Comparison of ENCODE assay signal across 1 cellular context in the genomic region with DNA sequence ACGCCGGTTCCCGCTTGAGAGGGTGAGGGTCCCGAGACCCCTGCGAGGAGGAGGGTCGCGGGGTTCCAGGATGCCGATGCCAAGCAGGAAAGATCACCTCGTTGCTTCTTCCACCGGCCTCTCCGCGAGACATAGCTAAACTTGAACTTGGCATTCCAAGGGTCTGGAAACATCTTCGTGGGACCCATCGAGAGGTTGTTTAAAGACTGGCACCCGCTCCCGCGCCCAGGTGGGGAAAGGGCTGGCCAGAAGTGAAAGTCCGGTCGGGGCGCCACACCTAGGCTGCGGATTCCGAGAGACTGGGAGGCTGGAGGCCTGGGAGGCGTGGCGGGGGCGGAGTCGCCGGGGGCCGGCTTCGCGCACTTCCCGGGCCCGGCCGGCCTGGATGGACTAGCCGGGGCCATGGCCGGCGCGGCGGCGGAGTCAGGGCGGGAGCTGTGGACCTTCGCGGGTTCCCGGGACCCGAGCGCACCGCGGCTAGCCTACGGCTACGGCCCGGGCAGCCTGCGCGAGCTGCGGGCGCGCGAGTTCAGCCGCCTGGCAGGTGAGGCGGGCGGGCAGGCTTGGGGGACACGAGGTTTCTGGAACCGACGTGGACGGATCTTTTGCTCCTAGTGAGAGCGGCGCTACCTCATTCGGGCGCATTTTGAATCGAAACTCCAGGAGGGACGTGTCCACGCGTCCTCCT.
TF ChIP-seq lines count a peak whose summit lies in the region.

A gene with protein sequence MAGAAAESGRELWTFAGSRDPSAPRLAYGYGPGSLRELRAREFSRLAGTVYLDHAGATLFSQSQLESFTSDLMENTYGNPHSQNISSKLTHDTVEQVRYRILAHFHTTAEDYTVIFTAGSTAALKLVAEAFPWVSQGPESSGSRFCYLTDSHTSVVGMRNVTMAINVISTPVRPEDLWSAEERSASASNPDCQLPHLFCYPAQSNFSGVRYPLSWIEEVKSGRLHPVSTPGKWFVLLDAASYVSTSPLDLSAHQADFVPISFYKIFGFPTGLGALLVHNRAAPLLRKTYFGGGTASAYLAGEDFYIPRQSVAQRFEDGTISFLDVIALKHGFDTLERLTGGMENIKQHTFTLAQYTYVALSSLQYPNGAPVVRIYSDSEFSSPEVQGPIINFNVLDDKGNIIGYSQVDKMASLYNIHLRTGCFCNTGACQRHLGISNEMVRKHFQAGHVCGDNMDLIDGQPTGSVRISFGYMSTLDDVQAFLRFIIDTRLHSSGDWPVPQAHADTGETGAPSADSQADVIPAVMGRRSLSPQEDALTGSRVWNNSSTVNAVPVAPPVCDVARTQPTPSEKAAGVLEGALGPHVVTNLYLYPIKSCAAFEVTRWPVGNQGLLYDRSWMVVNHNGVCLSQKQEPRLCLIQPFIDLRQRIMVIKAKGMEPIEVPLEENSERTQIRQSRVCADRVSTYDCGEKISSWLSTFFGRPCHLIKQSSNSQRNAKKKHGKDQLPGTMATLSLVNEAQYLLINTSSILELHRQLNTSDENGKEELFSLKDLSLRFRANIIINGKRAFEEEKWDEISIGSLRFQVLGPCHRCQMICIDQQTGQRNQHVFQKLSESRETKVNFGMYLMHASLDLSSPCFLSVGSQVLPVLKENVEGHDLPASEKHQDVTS (plus strand): TSS at position 360 of the 688 bp plus-strand sequence. CDS start 43 bp downstream, at position 403.

TF ChIP-seq in K562, 482 proteins besides CTCF, POLR2A, EP300 and RAD21 (continued from another document):
- TF ChIP-seq, protein P1, sequence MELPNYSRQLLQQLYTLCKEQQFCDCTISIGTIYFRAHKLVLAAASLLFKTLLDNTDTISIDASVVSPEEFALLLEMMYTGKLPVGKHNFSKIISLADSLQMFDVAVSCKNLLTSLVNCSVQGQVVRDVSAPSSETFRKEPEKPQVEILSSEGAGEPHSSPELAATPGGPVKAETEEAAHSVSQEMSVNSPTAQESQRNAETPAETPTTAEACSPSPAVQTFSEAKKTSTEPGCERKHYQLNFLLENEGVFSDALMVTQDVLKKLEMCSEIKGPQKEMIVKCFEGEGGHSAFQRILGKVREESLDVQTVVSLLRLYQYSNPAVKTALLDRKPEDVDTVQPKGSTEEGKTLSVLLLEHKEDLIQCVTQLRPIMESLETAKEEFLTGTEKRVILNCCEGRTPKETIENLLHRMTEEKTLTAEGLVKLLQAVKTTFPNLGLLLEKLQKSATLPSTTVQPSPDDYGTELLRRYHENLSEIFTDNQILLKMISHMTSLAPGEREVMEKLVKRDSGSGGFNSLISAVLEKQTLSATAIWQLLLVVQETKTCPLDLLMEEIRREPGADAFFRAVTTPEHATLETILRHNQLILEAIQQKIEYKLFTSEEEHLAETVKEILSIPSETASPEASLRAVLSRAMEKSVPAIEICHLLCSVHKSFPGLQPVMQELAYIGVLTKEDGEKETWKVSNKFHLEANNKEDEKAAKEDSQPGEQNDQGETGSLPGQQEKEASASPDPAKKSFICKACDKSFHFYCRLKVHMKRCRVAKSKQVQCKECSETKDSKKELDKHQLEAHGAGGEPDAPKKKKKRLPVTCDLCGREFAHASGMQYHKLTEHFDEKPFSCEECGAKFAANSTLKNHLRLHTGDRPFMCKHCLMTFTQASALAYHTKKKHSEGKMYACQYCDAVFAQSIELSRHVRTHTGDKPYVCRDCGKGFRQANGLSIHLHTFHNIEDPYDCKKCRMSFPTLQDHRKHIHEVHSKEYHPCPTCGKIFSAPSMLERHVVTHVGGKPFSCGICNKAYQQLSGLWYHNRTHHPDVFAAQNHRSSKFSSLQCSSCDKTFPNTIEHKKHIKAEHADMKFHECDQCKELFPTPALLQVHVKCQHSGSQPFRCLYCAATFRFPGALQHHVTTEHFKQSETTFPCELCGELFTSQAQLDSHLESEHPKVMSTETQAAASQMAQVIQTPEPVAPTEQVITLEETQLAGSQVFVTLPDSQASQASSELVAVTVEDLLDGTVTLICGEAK (IDR thresholded peaks at IDR 0.05), result peak; percentile 17; the same call in 1 of the 2 replicates
- TF ChIP-seq, protein P1 (CRISPR knock-in tag; IDR thresholded peaks at IDR 0.05), result no peak
- no peak for TF ChIP-seq ZNF778 (CRISPR knock-in tag; IDR thresholded peaks at IDR 0.05)
- 0 out of 2 replicates have a peak, but pooled peaks have one; percentile 50 for TF ChIP-seq TGIF2 (CRISPR knock-in tag; IDR thresholded peaks at IDR 0.05)
- TF ChIP-seq NR3C1 (CRISPR knock-in tag; IDR thresholded peaks at IDR 0.05), result 0 out of 2 replicates have a peak, but pooled peaks have one; percentile 51
- TF ChIP-seq EGR1 (conservative IDR thresholded peaks at IDR 0.05), result peak; percentile 53; the same call in 1 of the 2 replicates
- TF ChIP-seq, protein P2, sequence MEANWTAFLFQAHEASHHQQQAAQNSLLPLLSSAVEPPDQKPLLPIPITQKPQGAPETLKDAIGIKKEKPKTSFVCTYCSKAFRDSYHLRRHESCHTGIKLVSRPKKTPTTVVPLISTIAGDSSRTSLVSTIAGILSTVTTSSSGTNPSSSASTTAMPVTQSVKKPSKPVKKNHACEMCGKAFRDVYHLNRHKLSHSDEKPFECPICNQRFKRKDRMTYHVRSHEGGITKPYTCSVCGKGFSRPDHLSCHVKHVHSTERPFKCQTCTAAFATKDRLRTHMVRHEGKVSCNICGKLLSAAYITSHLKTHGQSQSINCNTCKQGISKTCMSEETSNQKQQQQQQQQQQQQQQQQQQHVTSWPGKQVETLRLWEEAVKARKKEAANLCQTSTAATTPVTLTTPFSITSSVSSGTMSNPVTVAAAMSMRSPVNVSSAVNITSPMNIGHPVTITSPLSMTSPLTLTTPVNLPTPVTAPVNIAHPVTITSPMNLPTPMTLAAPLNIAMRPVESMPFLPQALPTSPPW (CRISPR knock-in tag; IDR thresholded peaks at IDR 0.05), result peak; percentile 40; the same call in 1 of the 2 replicates
- TF ChIP-seq, protein P3, sequence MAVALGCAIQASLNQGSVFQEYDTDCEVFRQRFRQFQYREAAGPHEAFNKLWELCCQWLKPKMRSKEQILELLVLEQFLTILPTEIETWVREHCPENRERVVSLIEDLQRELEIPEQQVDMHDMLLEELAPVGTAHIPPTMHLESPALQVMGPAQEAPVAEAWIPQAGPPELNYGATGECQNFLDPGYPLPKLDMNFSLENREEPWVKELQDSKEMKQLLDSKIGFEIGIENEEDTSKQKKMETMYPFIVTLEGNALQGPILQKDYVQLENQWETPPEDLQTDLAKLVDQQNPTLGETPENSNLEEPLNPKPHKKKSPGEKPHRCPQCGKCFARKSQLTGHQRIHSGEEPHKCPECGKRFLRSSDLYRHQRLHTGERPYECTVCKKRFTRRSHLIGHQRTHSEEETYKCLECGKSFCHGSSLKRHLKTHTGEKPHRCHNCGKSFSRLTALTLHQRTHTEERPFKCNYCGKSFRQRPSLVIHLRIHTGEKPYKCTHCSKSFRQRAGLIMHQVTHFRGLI (CRISPR knock-in tag; IDR thresholded peaks at IDR 0.05), result no peak
- peak; percentile 41; the same call in 1 of the 2 replicates for TF ChIP-seq SMARCA4 (IDR thresholded peaks at IDR 0.05)
- TF ChIP-seq TBP (optimal IDR thresholded peaks at IDR 0.05; ENCODE audit: low read depth, low read length), result peak; percentile 51
- no peak for TF ChIP-seq CBFA2T2 (conservative IDR thresholded peaks at IDR 0.05)
- TF ChIP-seq NCOA6 (IDR thresholded peaks at IDR 0.05), result peak; percentile 63; the same call in 1 of the 2 replicates
- TF ChIP-seq EHMT2 (IDR thresholded peaks at IDR 0.05), result no peak
- peak; percentile 53 for TF ChIP-seq FIP1L1 (IDR thresholded peaks at IDR 0.05; ENCODE audit: low read depth, low read length, poor library complexity, severe bottlenecking)
- TF ChIP-seq POLR2B (IDR thresholded peaks at IDR 0.05; ENCODE audit: low read depth, partially characterized antibody), result peak; percentile 26
- TF ChIP-seq FOXP1 (CRISPR knock-in tag; IDR thresholded peaks at IDR 0.05), result no peak
- TF ChIP-seq TAF1 (IDR thresholded peaks at IDR 0.05; ENCODE audit: control insufficient read depth, extremely low read depth, insufficient read depth, low read length, severe bottlenecking), result peak; percentile 56
- TF ChIP-seq HNRNPLL (IDR thresholded peaks at IDR 0.05; ENCODE audit: low read depth, low read length, poor library complexity, severe bottlenecking), result peak; percentile 46
- TF ChIP-seq ZNF431 (CRISPR knock-in tag; IDR thresholded peaks at IDR 0.05), result peak; percentile 18; the same call in 1 of the 2 replicates
- TF ChIP-seq, protein P4, sequence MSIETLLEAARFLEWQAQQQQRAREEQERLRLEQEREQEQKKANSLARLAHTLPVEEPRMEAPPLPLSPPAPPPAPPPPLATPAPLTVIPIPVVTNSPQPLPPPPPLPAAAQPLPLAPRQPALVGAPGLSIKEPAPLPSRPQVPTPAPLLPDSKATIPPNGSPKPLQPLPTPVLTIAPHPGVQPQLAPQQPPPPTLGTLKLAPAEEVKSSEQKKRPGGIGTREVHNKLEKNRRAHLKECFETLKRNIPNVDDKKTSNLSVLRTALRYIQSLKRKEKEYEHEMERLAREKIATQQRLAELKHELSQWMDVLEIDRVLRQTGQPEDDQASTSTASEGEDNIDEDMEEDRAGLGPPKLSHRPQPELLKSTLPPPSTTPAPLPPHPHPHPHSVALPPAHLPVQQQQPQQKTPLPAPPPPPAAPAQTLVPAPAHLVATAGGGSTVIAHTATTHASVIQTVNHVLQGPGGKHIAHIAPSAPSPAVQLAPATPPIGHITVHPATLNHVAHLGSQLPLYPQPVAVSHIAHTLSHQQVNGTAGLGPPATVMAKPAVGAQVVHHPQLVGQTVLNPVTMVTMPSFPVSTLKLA (conservative IDR thresholded peaks at IDR 0.05), result peak in 1 of 2 experiments; percentile 55; a peak in 2 of 4 replicates
- TF ChIP-seq, protein P5, sequence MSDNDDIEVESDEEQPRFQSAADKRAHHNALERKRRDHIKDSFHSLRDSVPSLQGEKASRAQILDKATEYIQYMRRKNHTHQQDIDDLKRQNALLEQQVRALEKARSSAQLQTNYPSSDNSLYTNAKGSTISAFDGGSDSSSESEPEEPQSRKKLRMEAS (CRISPR knock-in tag; IDR thresholded peaks at IDR 0.05), result peak; percentile 72
- TF ChIP-seq, protein P6, sequence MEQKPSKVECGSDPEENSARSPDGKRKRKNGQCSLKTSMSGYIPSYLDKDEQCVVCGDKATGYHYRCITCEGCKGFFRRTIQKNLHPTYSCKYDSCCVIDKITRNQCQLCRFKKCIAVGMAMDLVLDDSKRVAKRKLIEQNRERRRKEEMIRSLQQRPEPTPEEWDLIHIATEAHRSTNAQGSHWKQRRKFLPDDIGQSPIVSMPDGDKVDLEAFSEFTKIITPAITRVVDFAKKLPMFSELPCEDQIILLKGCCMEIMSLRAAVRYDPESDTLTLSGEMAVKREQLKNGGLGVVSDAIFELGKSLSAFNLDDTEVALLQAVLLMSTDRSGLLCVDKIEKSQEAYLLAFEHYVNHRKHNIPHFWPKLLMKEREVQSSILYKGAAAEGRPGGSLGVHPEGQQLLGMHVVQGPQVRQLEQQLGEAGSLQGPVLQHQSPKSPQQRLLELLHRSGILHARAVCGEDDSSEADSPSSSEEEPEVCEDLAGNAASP (IDR thresholded peaks at IDR 0.05), result no peak
- peak; percentile 68 for TF ChIP-seq RBBP5 (IDR thresholded peaks at IDR 0.05; ENCODE audit: borderline replicate concordance, insufficient read depth, low read length, poor library complexity, severe bottlenecking)
- peak; percentile 50; the same call in 1 of the 2 replicates for TF ChIP-seq GABPB1 (CRISPR knock-in tag; IDR thresholded peaks at IDR 0.05)
- TF ChIP-seq, protein P7, sequence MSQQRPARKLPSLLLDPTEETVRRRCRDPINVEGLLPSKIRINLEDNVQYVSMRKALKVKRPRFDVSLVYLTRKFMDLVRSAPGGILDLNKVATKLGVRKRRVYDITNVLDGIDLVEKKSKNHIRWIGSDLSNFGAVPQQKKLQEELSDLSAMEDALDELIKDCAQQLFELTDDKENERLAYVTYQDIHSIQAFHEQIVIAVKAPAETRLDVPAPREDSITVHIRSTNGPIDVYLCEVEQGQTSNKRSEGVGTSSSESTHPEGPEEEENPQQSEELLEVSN (IDR thresholded peaks at IDR 0.05; ENCODE audit: borderline replicate concordance in 1 of 2, extremely low read depth in 1 of 2, insufficient read depth in 1 of 2, insufficient read length in 1 of 2, low read depth in 1 of 2, low read length in 1 of 2, poor library complexity in 1 of 2, severe bottlenecking in 1 of 2), result peak; percentile 58 to 89
- TF ChIP-seq JUND (IDR thresholded peaks at IDR 0.05; ENCODE audit: borderline replicate concordance, low read depth, low read length), result peak; percentile 2; the same call in 1 of the 2 replicates
- no peak; the same call in 2 of the 3 replicates for TF ChIP-seq JUND (tag; IDR thresholded peaks at IDR 0.05; ENCODE audit: borderline replicate concordance, low read depth, low read length)
- TF ChIP-seq, protein P8, sequence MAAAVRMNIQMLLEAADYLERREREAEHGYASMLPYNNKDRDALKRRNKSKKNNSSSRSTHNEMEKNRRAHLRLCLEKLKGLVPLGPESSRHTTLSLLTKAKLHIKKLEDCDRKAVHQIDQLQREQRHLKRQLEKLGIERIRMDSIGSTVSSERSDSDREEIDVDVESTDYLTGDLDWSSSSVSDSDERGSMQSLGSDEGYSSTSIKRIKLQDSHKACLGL (CRISPR knock-in tag; IDR thresholded peaks at IDR 0.05; ENCODE audit: borderline replicate concordance, poor library complexity, severe bottlenecking), result peak; percentile 17
- 0 out of 4 replicates have a peak, but pooled peaks of 1 of the 2 experiments have one; percentile 47 for TF ChIP-seq MAZ (CRISPR knock-in tag; conservative IDR thresholded peaks at IDR 0.05 in 1 of 2, IDR thresholded peaks at IDR 0.05 in 1 of 2)
